In genomic region chr7:18151419-18151818, GRCh38 we compare ENCODE assay signal across 16 cellular contexts.
A peak's percentile ranks its signal among the peaks of the same experiment; 100 is the strongest.
DNase-seq lines count a peak whose midpoint lies in the region; TF ChIP-seq lines count a peak whose summit lies in the region.
"Had no signal": no experiment of that assay in that cellular context is flagged by ENCODE, and none has a peak within 500 bp of the region (broad histone marks: within the 10 kb centered on the region; RNA-seq: fewer than 3 reads in every experiment).

No MANE protein-coding gene starts in this region.

- H3K27ac ChIP-seq in OCI-LY7 (ENCODE audit: low read depth, low read length, poor library complexity, severe bottlenecking) (no peak overlapping the region), endodermal cell (ENCODE audit: low read depth, low read length) (no peak overlapping the region)
- H3K27ac ChIP-seq: neural progenitor cell, skin epidermis, suprapubic skin had no signal

- no peaks in the 10 kb centered on the region for H3K36me3 ChIP-seq in OCI-LY7 (ENCODE audit: insufficient read depth, low read length)
- no peaks in the 10 kb centered on the region for H3K36me3 ChIP-seq in endodermal cell (ENCODE audit: control insufficient read depth, insufficient read depth, low read length)
- H3K36me3 ChIP-seq: neural progenitor cell, suprapubic skin had no signal

- H3K4me3 Mint-ChIP-seq in HFFc6 (no peak overlapping the region), endodermal cell (no peak overlapping the region)
- H3K4me3 Mint-ChIP-seq: activated CD8-positive, alpha-beta T cell treated with anti-CD3 and anti-CD28 coated beads, Interleukin-2, amount 10 ng/mL, durations not matched to agents 7 days and 5 days; activated naive CD4-positive, alpha-beta T cell treated with anti-CD3 and anti-CD28 coated beads for 36 hours; neural progenitor cell had no signal

- no peaks in the 10 kb centered on the region for H3K36me3 Mint-ChIP-seq in HFFc6 (ENCODE audit: low read depth)
- no peaks in the 10 kb centered on the region for H3K36me3 Mint-ChIP-seq in endodermal cell (ENCODE audit: low read depth)
- H3K36me3 Mint-ChIP-seq: neural progenitor cell had no signal

- no peaks in the 10 kb centered on the region for H4K20me1 ChIP-seq in OCI-LY7 (ENCODE audit: insufficient read depth, low read length)

- no peaks in the 10 kb centered on the region for H3K9me3 Mint-ChIP-seq in HFFc6
- H3K9me3 Mint-ChIP-seq in endodermal cell: no peaks in the 10 kb centered on the region
- H3K9me3 Mint-ChIP-seq: activated naive CD4-positive, alpha-beta T cell treated with anti-CD3 and anti-CD28 coated beads for 36 hours; neural progenitor cell had no signal

- BruUV-seq in OCI-LY7 (replicated peaks; lab: Mats Ljungman, UMichigan): no TSS peak

- CTCF ChIA-PET in OCI-LY7 (lab: Charles Lee; ENCODE audit: unreplicated experiment): no interaction called here

- peaks cover 7% of the 10 kb centered on the region; the same call in 1 of the 2 replicates for H3K27me3 Mint-ChIP-seq in HFFc6 (ENCODE audit: insufficient read depth)
- no peaks in the 10 kb centered on the region for H3K27me3 Mint-ChIP-seq in endodermal cell (ENCODE audit: insufficient read depth)

- peaks cover 7% of the 10 kb centered on the region; the same call in 1 of the 2 replicates for H3K4me1 Mint-ChIP-seq in HFFc6 (ENCODE audit: low read depth)
- H3K4me1 Mint-ChIP-seq in endodermal cell: peaks cover 6% of the 10 kb centered on the region

- H3K4me1 ChIP-seq in OCI-LY7 (ENCODE audit: insufficient read depth, low read length, poor library complexity, severe bottlenecking): no peaks in the 10 kb centered on the region
- H3K4me1 ChIP-seq in endodermal cell (ENCODE audit: control insufficient read depth, insufficient read depth, low read length): no peaks in the 10 kb centered on the region
- H3K4me1 ChIP-seq: Caco-2, suprapubic skin had no signal

- H3K9me3 ChIP-seq in OCI-LY7 (ENCODE audit: low read length) (no peaks in the 10 kb centered on the region), endodermal cell (ENCODE audit: control insufficient read depth, low read length) (no peaks in the 10 kb centered on the region)
- H3K9me3 ChIP-seq: Caco-2, suprapubic skin had no signal

- H3K4me3 ChIP-seq in OCI-LY7 (ENCODE audit: low read depth, low read length, poor library complexity, severe bottlenecking) (no peak overlapping the region), endodermal cell (ENCODE audit: low read length) (no peak overlapping the region)
- H3K4me3 ChIP-seq: neural progenitor cell, skin epidermis, suprapubic skin had no signal

- H3K27ac Mint-ChIP-seq in HFFc6: no peak overlapping the region
- H3K27ac Mint-ChIP-seq in endodermal cell: no peak overlapping the region
- H3K27ac Mint-ChIP-seq: activated CD8-positive, alpha-beta T cell treated with anti-CD3 and anti-CD28 coated beads, Interleukin-2, amount 10 ng/mL, durations not matched to agents 7 days and 5 days; activated naive CD4-positive, alpha-beta T cell treated with anti-CD3 and anti-CD28 coated beads for 36 hours; neural progenitor cell had no signal

- no peaks in the 10 kb centered on the region for H3K79me2 ChIP-seq in OCI-LY7 (ENCODE audit: insufficient read depth, low read depth, low read length)

- H3K9me2 ChIP-seq in OCI-LY7 (ENCODE audit: insufficient read depth, low read length): no peaks in the 10 kb centered on the region

- H3K4me2 ChIP-seq in OCI-LY7 (ENCODE audit: low read length): no peak overlapping the region
- H3K4me2 ChIP-seq: neural progenitor cell had no signal

- POLR2A ChIA-PET in OCI-LY7 (lab: Charles Lee): interaction anchor here (0.6 kb wide), 1 partner anchor 133 kb away, joined by 3 read pairs; no protein-coding TSS in a partner anchor

- peak; percentile 10 for DNase-seq in D341Med (ENCODE audit: low spot score)
- DNase-seq in HFFc6: no peak
- DNase-seq in OCI-LY7 (ENCODE audit: low spot score): peak; percentile 4
- DNase-seq in endodermal cell: no peak
- no peak for DNase-seq in activated CD4-positive, CD25-positive, alpha-beta regulatory T cell treated with anti-CD3 and anti-CD28 coated beads, Interleukin-2, amount 50 U/mL, for 72 hours
- no peak for DNase-seq in NCI-H1930 (lab: John Stamatoyannopoulos, UW)
- no peak for DNase-seq in CD1c-positive myeloid dendritic cell (ENCODE audit: extremely low spot score)
- DNase-seq in stimulated activated CD4-positive, alpha-beta T cell treated with anti-CD3 and anti-CD28 coated beads, Interleukin-2, amount 100 ng/mL, for 24 hours: no peak
- DNase-seq: activated CD8-positive, alpha-beta T cell treated with anti-CD3 and anti-CD28 coated beads, Interleukin-2, amount 10 ng/mL, durations not matched to agents 7 days and 5 days; activated naive CD4-positive, alpha-beta T cell treated with anti-CD3 and anti-CD28 coated beads for 36 hours; NCI-H1436; T1000 had no signal

- no peaks in the 10 kb centered on the region for H3K27me3 ChIP-seq in endodermal cell (ENCODE audit: control insufficient read depth, insufficient read depth, low read length, poor library complexity, severe bottlenecking)
- H3K27me3 ChIP-seq: neural progenitor cell, suprapubic skin had no signal

- TF ChIP-seq CTCF in HFFc6 (IDR thresholded peaks at IDR 0.05) (peak; percentile 35; the same call in 1 of the 2 replicates), OCI-LY7 (conservative IDR thresholded peaks at IDR 0.05; ENCODE audit: low read length) (peak; percentile 51), endodermal cell (conservative IDR thresholded peaks at IDR 0.05) (peak; percentile 18)

- 0 out of 2 replicates have a peak overlapping the region, but pooled peaks have one; percentile 32 for H2AFZ ChIP-seq in OCI-LY7 (ENCODE audit: low read length)
- H2AFZ ChIP-seq: neural progenitor cell had no signal

- no peak overlapping the region for H3K9ac ChIP-seq in endodermal cell (ENCODE audit: extremely low read depth, low read length, poor library complexity, severe bottlenecking)
- H3K9ac ChIP-seq: neural progenitor cell had no signal

- intact Hi-C loops in OCI-LY7 (cut with micrococcal nuclease; ENCODE audit: unreplicated experiment): no loop called here

- 100% methylated on average over 1 of the region's 1 CpG; no CpG with 5 or more reads in 1 of the 2 experiments for WGBS in endodermal cell (ENCODE audit: insufficient coverage in 1 of 2, insufficient read length in 1 of 2), 2 experiments

Comparison
In these comparisons a context has a peak if more than half of its experiments do, and no peak if none do; other contexts are left out.
1. DNase-seq: peak in D341Med (single experiment) and OCI-LY7 (single experiment); none in HFFc6 (single experiment), endodermal cell (single experiment), activated CD4-positive, CD25-positive, alpha-beta regulatory T cell treated with anti-CD3 and anti-CD28 coated beads, Interleukin-2, amount 50 U/mL, for 72 hours (single experiment), NCI-H1930 (0 of 2), CD1c-positive myeloid dendritic cell (single experiment) and stimulated activated CD4-positive, alpha-beta T cell treated with anti-CD3 and anti-CD28 coated beads, Interleukin-2, amount 100 ng/mL, for 24 hours (0 of 2).
2. Peak in every context shown above with its lines, with median percentiles within 50 percentile points of each other: CTCF ChIP-seq.